13 cellular contexts compared by ENCODE assay signal in genomic region chr14:75499084-75499875, GRCh38. TPM values are rescaled to one million over a fixed set of nuclear protein-coding genes. Genes with fewer than 3 reads are reported as not detected.
A peak's percentile ranks its signal among the peaks of the same experiment; 100 is the strongest.
DNase-seq lines count a peak whose midpoint lies in the region; ATAC-seq lines count a peak whose summit lies in the region.
"Had no signal": no experiment of that assay in that cellular context is flagged by ENCODE, and none has a peak within 500 bp of the region (broad histone marks: within the 10 kb centered on the region; RNA-seq: fewer than 3 reads in every experiment).

No MANE protein-coding gene starts in this region.

- H3K9me3 Mint-ChIP-seq in activated CD8-positive, alpha-beta memory T cell treated with anti-CD3 and anti-CD28 coated beads, Interleukin-2, amount 10 ng/mL, durations not matched to agents 7 days and 5 days (ENCODE audit: low read depth): no peaks in the 10 kb centered on the region
- peaks cover 3% of the 10 kb centered on the region for H3K9me3 Mint-ChIP-seq in stimulated activated effector memory CD8-positive, alpha-beta T cell treated with anti-CD3 and anti-CD28 coated beads, Interleukin-12 subunit alpha, Interleukin-12 subunit beta, amount 100 ng/mL, for 72 hours

- DNase-seq in activated CD8-positive, alpha-beta memory T cell treated with anti-CD3 and anti-CD28 coated beads, Interleukin-2, amount 10 ng/mL, durations not matched to agents 7 days and 5 days: peak; percentile 86
- no peak for DNase-seq in activated CD8-positive, alpha-beta memory T cell treated with anti-CD3 and anti-CD28 coated beads, Interleukin-2, amount 50 U/mL, for 4 hours
- peak in 1 of 2 donors; percentile 76 for DNase-seq in stimulated activated effector memory CD8-positive, alpha-beta T cell treated with anti-CD3 and anti-CD28 coated beads, Interleukin-12 subunit alpha, Interleukin-12 subunit beta, amount 100 ng/mL, for 72 hours (ENCODE audit: low spot score in 2 of 2)
- DNase-seq in NCI-H1105 (lab: John Stamatoyannopoulos, UW) (no peak), foreskin melanocyte (no peak)
- DNase-seq: effector CD8-positive, alpha-beta T cell; spleen; stimulated activated naive CD4-positive, alpha-beta T cell had no signal

- H3K27me3 Mint-ChIP-seq in activated CD8-positive, alpha-beta memory T cell treated with anti-CD3 and anti-CD28 coated beads, Interleukin-2, amount 10 ng/mL, durations not matched to agents 7 days and 5 days: no peaks in the 10 kb centered on the region

- H3K27ac Mint-ChIP-seq in activated CD8-positive, alpha-beta memory T cell treated with anti-CD3 and anti-CD28 coated beads, Interleukin-2, amount 10 ng/mL, durations not matched to agents 7 days and 5 days: peak overlapping the region; percentile 95
- H3K27ac Mint-ChIP-seq in stimulated activated effector memory CD8-positive, alpha-beta T cell treated with anti-CD3 and anti-CD28 coated beads, Interleukin-12 subunit alpha, Interleukin-12 subunit beta, amount 100 ng/mL, for 72 hours: peak overlapping the region; percentile 94

- peak; percentile 82 for ATAC-seq in activated CD8-positive, alpha-beta memory T cell treated with anti-CD3 and anti-CD28 coated beads, Interleukin-2, amount 10 ng/mL, durations not matched to agents 7 days and 5 days
- peak; percentile 64 for ATAC-seq in GM21723 (IDR thresholded peaks at IDR 0.05; ENCODE audit: unreplicated experiment)
- peak; percentile 37 for ATAC-seq in HG03520 (IDR thresholded peaks at IDR 0.05; ENCODE audit: unreplicated experiment)
- ATAC-seq in stimulated activated effector memory CD8-positive, alpha-beta T cell treated with anti-CD3 and anti-CD28 coated beads, Interleukin-12 subunit alpha, Interleukin-12 subunit beta, amount 100 ng/mL, for 72 hours: peak; percentile 91
- ATAC-seq in HG02588 (IDR thresholded peaks at IDR 0.05; ENCODE audit: unreplicated experiment): no peak

- peaks cover 7% of the 10 kb centered on the region for H3K36me3 Mint-ChIP-seq in activated CD8-positive, alpha-beta memory T cell treated with anti-CD3 and anti-CD28 coated beads, Interleukin-2, amount 10 ng/mL, durations not matched to agents 7 days and 5 days
- H3K36me3 Mint-ChIP-seq in stimulated activated effector memory CD8-positive, alpha-beta T cell treated with anti-CD3 and anti-CD28 coated beads, Interleukin-12 subunit alpha, Interleukin-12 subunit beta, amount 100 ng/mL, for 72 hours: peaks cover 14% of the 10 kb centered on the region

- CTCF ChIA-PET in activated CD8-positive, alpha-beta memory T cell treated with anti-CD3 and anti-CD28 coated beads, Interleukin-2, amount 10 ng/mL, durations not matched to agents 7 days and 5 days (lab: Charles Lee): interaction anchor here (1.1 to 9.1 kb wide), 10 partner anchors 10 to 368 kb away, joined by 3 to 141 read pairs (median 31); partner anchors contain the start of gene BATF

- H3K4me3 Mint-ChIP-seq in activated CD8-positive, alpha-beta memory T cell treated with anti-CD3 and anti-CD28 coated beads, Interleukin-2, amount 10 ng/mL, durations not matched to agents 7 days and 5 days: peak overlapping the region; percentile 33
- peak overlapping the region; percentile 76 for H3K4me3 Mint-ChIP-seq in stimulated activated effector memory CD8-positive, alpha-beta T cell treated with anti-CD3 and anti-CD28 coated beads, Interleukin-12 subunit alpha, Interleukin-12 subunit beta, amount 100 ng/mL, for 72 hours

- peaks cover 66% of the 10 kb centered on the region for H3K4me1 Mint-ChIP-seq in activated CD8-positive, alpha-beta memory T cell treated with anti-CD3 and anti-CD28 coated beads, Interleukin-2, amount 10 ng/mL, durations not matched to agents 7 days and 5 days
- H3K4me1 Mint-ChIP-seq in stimulated activated effector memory CD8-positive, alpha-beta T cell treated with anti-CD3 and anti-CD28 coated beads, Interleukin-12 subunit alpha, Interleukin-12 subunit beta, amount 100 ng/mL, for 72 hours: peaks cover 47% of the 10 kb centered on the region

RNA-seq across cellular contexts. Expression of gene BATF, which starts 23.0 kb away (rescaled TPM):
- 10 to 100 TPM; 74.6 to 81.3 TPM for total RNA-seq in activated CD8-positive, alpha-beta memory T cell treated with anti-CD3 and anti-CD28 coated beads, Interleukin-2, amount 10 ng/mL, durations not matched to agents 7 days and 5 days
- total RNA-seq: Daoy, myocyte had no signal
